21 cellular contexts compared by ENCODE assay signal in genomic region chr1:47537966-47538365, GRCh38.
DNase-seq lines count a peak whose midpoint lies in the region; ATAC-seq, FAIRE-seq and TF ChIP-seq lines count a peak whose summit lies in the region.
"Had no signal": no experiment of that assay in that cellular context is flagged by ENCODE, and none has a peak within 500 bp of the region (broad histone marks: within the 10 kb centered on the region; RNA-seq: fewer than 3 reads in every experiment).

No MANE protein-coding gene starts in this region.

- no peak overlapping the region for H3K27ac ChIP-seq in H1 (ENCODE audit: low read depth, low read length)
- H3K27ac ChIP-seq in left lung: no peak overlapping the region
- no peak overlapping the region for H3K27ac ChIP-seq in upper lobe of right lung

- no peak for TF ChIP-seq RAD21 in H1 (IDR thresholded peaks at IDR 0.05 in 1 of 2, conservative IDR thresholded peaks at IDR 0.05 in 1 of 2; ENCODE audit: low read depth in 2 of 2, low read length in 2 of 2)

- H2BK20ac ChIP-seq in H1 (ENCODE audit: low read length): no peak overlapping the region

- H3K27me3 ChIP-seq in H1 (replicated peaks in 1 of 4; ENCODE audit: control insufficient read depth in 3 of 4, extremely low read depth in 1 of 4, insufficient read depth in 3 of 4, low read length in 3 of 4) (peaks cover 0 to 10% (median 3%) of the 10 kb centered on the region in 4 experiments; a peak in 2 of 7 replicates), left lung (peaks cover 0 to 26% of the 10 kb centered on the region in 2 donors), upper lobe of right lung (no peaks in the 10 kb centered on the region)

- no peak overlapping the region for H4K5ac ChIP-seq in H1 (ENCODE audit: insufficient read length, low read depth, low read length)

- H3K4ac ChIP-seq in H1 (replicated peaks; ENCODE audit: insufficient read length, low read depth, low read length): no peak overlapping the region

- intact Hi-C loops in left lung (cut with DNase I) (loop anchor here in 1 of 2 donors (10.0 kb wide), 1 partner anchor 157 kb away; no protein-coding TSS in a partner anchor), mucosa of descending colon (cut with DNase I, micrococcal nuclease) (no loop called here), upper lobe of right lung (cut with DNase I) (no loop called here)

- POLR2A ChIA-PET in H1 (lab: Charles Lee; ENCODE audit: partially characterized antibody): no interaction called here

- peaks cover 0 to 8% (median 6%) of the 10 kb centered on the region in 4 experiments; a peak in 6 of 7 replicates for H3K4me1 ChIP-seq in H1 (replicated peaks in 1 of 4; ENCODE audit: control insufficient read depth in 3 of 4, insufficient read depth in 4 of 4, low read length in 3 of 4)
- peaks cover 3 to 11% of the 10 kb centered on the region in 2 donors for H3K4me1 ChIP-seq in left lung
- peaks cover 24% of the 10 kb centered on the region for H3K4me1 ChIP-seq in mucosa of descending colon (ENCODE audit: low read depth)
- peaks cover 22% of the 10 kb centered on the region for H3K4me1 ChIP-seq in upper lobe of right lung

- TF ChIP-seq CTCF in H1 (IDR thresholded peaks at IDR 0.05; ENCODE audit: control extremely low read depth in 1 of 3, insufficient read depth in 1 of 3, low read depth in 1 of 3, low read length in 3 of 3) (no peak), left lung (IDR thresholded peaks at IDR 0.05) (no peak), mucosa of descending colon (IDR thresholded peaks at IDR 0.05) (no peak), upper lobe of right lung (IDR thresholded peaks at IDR 0.05) (no peak), GM13976 (IDR thresholded peaks at IDR 0.05; ENCODE audit: borderline replicate concordance, control extremely low read depth, extremely low read depth, insufficient read depth, missing control alignments) (no peak)

- no peak overlapping the region for H2BK5ac ChIP-seq in H1 (ENCODE audit: low read depth, low read length)

- no peak overlapping the region for H4K8ac ChIP-seq in H1 (ENCODE audit: extremely low read depth, insufficient read depth, low read length)

- H3K4me3 ChIP-seq in H1 (ENCODE audit: extremely low read depth in 1 of 4, insufficient read depth in 2 of 4, low read depth in 3 of 4, low read length in 4 of 4) (no peak overlapping the region), left lung (no peak overlapping the region), mucosa of descending colon (no peak overlapping the region), upper lobe of right lung (no peak overlapping the region)
- H3K4me3 ChIP-seq: BLaER1, GM12878 had no signal

- H3K23ac ChIP-seq in H1 (ENCODE audit: insufficient read length): no peak overlapping the region

- H2BK12ac ChIP-seq in H1 (ENCODE audit: low read depth, low read length): no peak overlapping the region; the same call in 1 of the 2 replicates

- no peaks in the 10 kb centered on the region for H3K79me1 ChIP-seq in H1 (ENCODE audit: low read depth, low read length)

- WGBS in H1 (ENCODE audit: extremely low coverage in 1 of 2, insufficient coverage in 1 of 2, insufficient read length in 1 of 2, insufficient replicate concordance in 2 of 2, low coverage in 1 of 2, low lambda C conversion rate in 2 of 2, missing lambda C conversion rate in 1 of 2), 2 experiments: 71% methylated on average over 3 of the region's 3 CpGs; no CpG with 5 or more reads in 1 of the 2 experiments

- no peaks in the 10 kb centered on the region for H3K79me2 ChIP-seq in H1 (ENCODE audit: control insufficient read depth in 1 of 2, insufficient read depth in 2 of 2, low read length in 2 of 2)

- no peak for TF ChIP-seq EP300 in H1 (IDR thresholded peaks at IDR 0.05; ENCODE audit: borderline replicate concordance in 1 of 2, low read depth in 2 of 2, low read length in 2 of 2)

- no peak overlapping the region for H4K91ac ChIP-seq in H1 (replicated peaks; ENCODE audit: insufficient read length, low read length)

- in situ Hi-C loops in GM13976 (cut with MboI; ENCODE audit: low sequenced_read_pairs, unreplicated experiment): no loop called here

- no peak overlapping the region for H3K9ac ChIP-seq in H1 (replicated peaks in 1 of 4; ENCODE audit: extremely low read depth in 1 of 4, low read depth in 3 of 4, low read length in 3 of 4)
- H3K9ac ChIP-seq: BLaER1 had no signal

- FAIRE-seq in H1 (lab: Jason Lieb, UNC): no peak
- FAIRE-seq: D721Med, GM12878, GM18507 had no signal

- no peak overlapping the region for H3K56ac ChIP-seq in H1 (replicated peaks; ENCODE audit: insufficient read length, low read depth, low read length)

- H2AK5ac ChIP-seq in H1 (ENCODE audit: low read depth, low read length): no peak overlapping the region

- CTCF ChIA-PET in H1 (lab: Charles Lee; ENCODE audit: partially characterized antibody): interaction anchor here (1.3 to 4.3 kb wide), 9 partner anchors 9 to 106 kb away, joined by 3 to 25 read pairs (median 6); no protein-coding TSS in a partner anchor

- H3K36me3 ChIP-seq in H1 (ENCODE audit: control insufficient read depth in 2 of 4, insufficient read depth in 4 of 4, low read length in 3 of 4): no peaks in the 10 kb centered on the region
- H3K36me3 ChIP-seq in left lung: no peaks in the 10 kb centered on the region
- H3K36me3 ChIP-seq in mucosa of descending colon (ENCODE audit: low read depth): no peaks in the 10 kb centered on the region
- H3K36me3 ChIP-seq in upper lobe of right lung: no peaks in the 10 kb centered on the region
- H3K36me3 ChIP-seq: BLaER1 had no signal

- no peak overlapping the region for H3K14ac ChIP-seq in H1 (ENCODE audit: insufficient read length)

- H2BK15ac ChIP-seq in H1 (ENCODE audit: low read length): 0 out of 2 replicates have a peak overlapping the region, but pooled peaks have one; percentile 1

- H2AFZ ChIP-seq in H1 (ENCODE audit: low read length): no peak overlapping the region

- H4K20me1 ChIP-seq in H1 (replicated peaks in 1 of 2; ENCODE audit: control insufficient read depth in 1 of 2, insufficient read depth in 2 of 2, low read length in 2 of 2): no peaks in the 10 kb centered on the region
- H4K20me1 ChIP-seq: BLaER1 had no signal

- H3K23me2 ChIP-seq in H1 (ENCODE audit: low read depth, low read length): peaks cover 5% of the 10 kb centered on the region; the same call in 1 of the 2 replicates

- no peak overlapping the region for H2BK120ac ChIP-seq in H1 (replicated peaks; ENCODE audit: low read depth, low read length)

- TF ChIP-seq POLR2A in H1 (IDR thresholded peaks at IDR 0.05; ENCODE audit: control extremely low read depth in 1 of 2, low read depth in 2 of 2, low read length in 2 of 2): no peak

- DNase-seq in H1 (ENCODE audit: low read depth in 1 of 2, low spot score in 2 of 2): no peak
- no peak for DNase-seq in left lung
- no peak for DNase-seq in mucosa of descending colon
- no peak for DNase-seq in upper lobe of right lung
- no peak for DNase-seq in GM13976 (ENCODE audit: low spot score)
- DNase-seq in stimulated activated CD4-positive, alpha-beta T cell treated with anti-CD3 and anti-CD28 coated beads, Interleukin-12 subunit alpha, Interleukin-12 subunit beta, amount 100 ng/mL, for 4 hours: no peak
- no peak for DNase-seq in AG08396 (ENCODE audit: low spot score)
- DNase-seq: CD4-positive, alpha-beta T cell; CD8-positive, alpha-beta memory T cell; DMS 273 treated with DMSO at 0.1 percent for 48 hours; DMS79; EL; GDM1; GOT3; H9 had no signal

- H3K4me2 ChIP-seq in H1 (ENCODE audit: insufficient read depth in 1 of 2, low read depth in 2 of 2, low read length in 2 of 2): no peak overlapping the region

- H3K9me3 ChIP-seq in H1 (ENCODE audit: insufficient read depth in 2 of 2, low read depth in 1 of 2, low read length in 1 of 2): peaks cover 3% of the 10 kb centered on the region in 2 experiments; a peak in 1 of 4 replicates
- H3K9me3 ChIP-seq in left lung: peaks cover 0 to 2% of the 10 kb centered on the region in 2 donors
- no peaks in the 10 kb centered on the region for H3K9me3 ChIP-seq in mucosa of descending colon
- H3K9me3 ChIP-seq in upper lobe of right lung: no peaks in the 10 kb centered on the region

- peak; percentile 49 for ATAC-seq in left lung
- peak; percentile 77 for ATAC-seq in mucosa of descending colon
- ATAC-seq in upper lobe of right lung: peak; percentile 44
- no peak for ATAC-seq in GM21381 (IDR thresholded peaks at IDR 0.05; ENCODE audit: unreplicated experiment)
- ATAC-seq: GM12878, HCT116 had no signal

- H3K18ac ChIP-seq in H1 (ENCODE audit: extremely low read depth, low read length): no peak overlapping the region

TF ChIP-seq in H1, 55 proteins besides CTCF, POLR2A, EP300 and RAD21:
- TF ChIP-seq SAP30 (IDR thresholded peaks at IDR 0.05; ENCODE audit: insufficient read depth, insufficient replicate concordance, low read length): no peak
